ENCODE assay signal across 11 cellular contexts in the genomic region with DNA sequence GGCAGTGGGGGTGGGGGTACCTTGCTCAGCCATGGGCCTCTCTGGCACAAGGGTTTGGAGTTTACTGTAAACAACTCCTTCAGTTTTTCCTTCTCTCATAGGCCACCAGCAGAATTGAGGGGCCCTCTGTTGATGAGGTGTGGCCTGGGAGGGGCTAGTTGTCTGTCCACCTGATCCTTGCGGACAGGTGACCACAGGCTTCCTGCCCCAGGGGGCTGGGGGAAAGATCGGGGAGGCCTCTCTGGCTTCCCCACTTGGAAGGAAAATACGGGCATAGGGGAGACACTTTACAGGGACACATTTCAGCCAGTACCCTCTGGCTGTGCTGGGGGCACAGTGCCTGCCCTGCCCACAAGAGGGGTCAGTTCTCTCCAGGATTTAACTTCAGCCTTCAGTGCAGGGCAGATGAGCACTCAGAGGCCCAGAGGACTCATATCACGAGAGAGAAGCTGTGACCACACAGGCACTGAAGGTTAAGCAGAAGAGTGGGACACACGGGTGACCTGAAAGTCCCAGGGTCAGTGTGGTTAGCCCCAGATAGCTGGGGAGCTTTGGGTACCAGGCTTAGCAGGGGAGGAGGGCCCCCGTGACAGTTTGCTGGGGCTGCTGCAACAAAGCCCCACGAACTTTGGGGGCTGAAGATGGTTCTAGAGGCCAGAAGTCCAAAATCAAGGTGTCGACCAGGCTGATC.
DNase-seq lines count a peak whose midpoint lies in the region; ATAC-seq and TF ChIP-seq lines count a peak whose summit lies in the region.
"Had no signal": no experiment of that assay in that cellular context is flagged by ENCODE, and none has a peak within 500 bp of the region (broad histone marks: within the 10 kb centered on the region; RNA-seq: fewer than 3 reads in every experiment).

No MANE protein-coding gene starts in this region.

- in situ Hi-C loops in Panc1 (cut with HindIII; ENCODE audit: low pct_unique_long_range_greater_than_20kb, low sequenced_read_pairs): no loop called here

- intact Hi-C loops in Panc1 (cut with micrococcal nuclease; ENCODE audit: unreplicated experiment) (no loop called here), esophagus muscularis mucosa (cut with DNase I) (no loop called here)

- no peaks in the 10 kb centered on the region for H3K36me3 ChIP-seq in Panc1 (ENCODE audit: control insufficient read depth, insufficient read depth, low read length)
- H3K36me3 ChIP-seq in esophagus muscularis mucosa: no peaks in the 10 kb centered on the region

- POLR2A ChIA-PET in AG04450 (lab: Yijun Ruan, JAX) (no interaction called here), Panc1 (lab: Charles Lee) (no interaction called here)

- ATAC-seq in Panc1 (no peak), GM21737 (IDR thresholded peaks at IDR 0.05; ENCODE audit: unreplicated experiment) (no peak)

- no peak for TF ChIP-seq EP300 in esophagus muscularis mucosa (IDR thresholded peaks at IDR 0.05)

- 73% methylated on average over 8 of the region's 8 CpGs for WGBS in esophagus muscularis mucosa

- DNase-seq in AG04450 (ENCODE audit: low read depth, low spot score): no peak
- no peak for DNase-seq in Panc1 (ENCODE audit: low read depth, low spot score)
- DNase-seq in esophagus muscularis mucosa (ENCODE audit: extremely low spot score): no peak
- no peak for DNase-seq in progenitor cell of endocrine pancreas (ENCODE audit: low spot score, unreplicated experiment)
- no peak for DNase-seq in activated gamma-delta T cell treated with Interleukin-2 at 50 U/mL for 16 hours
- no peak for DNase-seq in cortex of kidney (lab: John Stamatoyannopoulos, UW)
- no peak for DNase-seq in HuH-7.5 (ENCODE audit: low spot score)
- DNase-seq: midbrain; stimulated activated CD4-positive, alpha-beta T cell treated with anti-CD3 and anti-CD28 coated beads, Interleukin-4, amount 100 ng/mL, for 1 hour had no signal

- H3K4me3 ChIP-seq in AG04450 (ENCODE audit: low read depth, low read length) (no peak overlapping the region), Panc1 (ENCODE audit: low read depth in 2 of 2, low read length in 2 of 2) (no peak overlapping the region), esophagus muscularis mucosa (peak overlapping the region in 1 of 4 donors; percentile 9)

- peaks cover 95% of the 10 kb centered on the region for H3K4me1 ChIP-seq in Panc1 (ENCODE audit: control insufficient read depth, insufficient read depth, low read length)
- peaks cover 96 to 99% (median 97%) of the 10 kb centered on the region in 4 donors for H3K4me1 ChIP-seq in esophagus muscularis mucosa

- no peak for TF ChIP-seq CTCF in AG04450 (IDR thresholded peaks at IDR 0.05; ENCODE audit: low read depth, low read length)
- TF ChIP-seq CTCF in Panc1 (IDR thresholded peaks at IDR 0.05): no peak
- no peak for TF ChIP-seq CTCF in esophagus muscularis mucosa (IDR thresholded peaks at IDR 0.05)
- no peak for TF ChIP-seq CTCF in progenitor cell of endocrine pancreas (IDR thresholded peaks at IDR 0.05; ENCODE audit: unreplicated experiment)

- peaks cover 76% of the 10 kb centered on the region for H3K4me1 Mint-ChIP-seq in progenitor cell of endocrine pancreas (ENCODE audit: low read depth)

- H3K27me3 ChIP-seq in AG04450 (ENCODE audit: control insufficient read depth, insufficient read depth, low read length) (no peaks in the 10 kb centered on the region), Panc1 (ENCODE audit: control insufficient read depth, insufficient read depth, low read length) (no peaks in the 10 kb centered on the region), esophagus muscularis mucosa (no peaks in the 10 kb centered on the region)

- no peaks in the 10 kb centered on the region for H3K27me3 Mint-ChIP-seq in progenitor cell of endocrine pancreas
- H3K27me3 Mint-ChIP-seq: activated naive CD4-positive, alpha-beta T cell treated with anti-CD3 and anti-CD28 coated beads, Interleukin-2, amount 50 U/mL, for 24 hours had no signal

- BruUV-seq in Panc1 (replicated peaks; lab: Mats Ljungman, UMichigan): no TSS peak

- no peak for TF ChIP-seq POLR2A in esophagus muscularis mucosa (IDR thresholded peaks at IDR 0.05; ENCODE audit: low read depth)

- peak overlapping the region; percentile 39 for H3K27ac ChIP-seq in AG04450 (ENCODE audit: low read depth, low read length)
- peak overlapping the region; percentile 72 for H3K27ac ChIP-seq in Panc1 (ENCODE audit: low read length)
- peak overlapping the region; percentile 99 to 100 (median 99) for H3K27ac ChIP-seq in esophagus muscularis mucosa (replicated peaks in 1 of 4)

- no peaks in the 10 kb centered on the region for H3K9me3 Mint-ChIP-seq in progenitor cell of endocrine pancreas (ENCODE audit: low read depth)
- H3K9me3 Mint-ChIP-seq: activated naive CD4-positive, alpha-beta T cell treated with anti-CD3 and anti-CD28 coated beads, Interleukin-2, amount 50 U/mL, for 24 hours had no signal

- no peaks in the 10 kb centered on the region for H3K36me3 Mint-ChIP-seq in progenitor cell of endocrine pancreas (ENCODE audit: insufficient read depth)

- CTCF ChIA-PET in AG04450 (lab: Charles Lee) (interaction anchor here (0.6 kb wide), 1 partner anchor 56 kb away, joined by 3 read pairs; no protein-coding TSS in a partner anchor), Panc1 (lab: Charles Lee) (no interaction called here)

- peak overlapping the region; percentile 64 for H3K27ac Mint-ChIP-seq in progenitor cell of endocrine pancreas

- H3K4me3 Mint-ChIP-seq in progenitor cell of endocrine pancreas (ENCODE audit: low read depth): no peak overlapping the region

- H3K9me3 ChIP-seq in AG04450 (ENCODE audit: control insufficient read depth, insufficient read depth, low read length) (no peaks in the 10 kb centered on the region; the same call in 1 of the 2 replicates), Panc1 (ENCODE audit: control insufficient read depth, insufficient read depth, low read depth, low read length) (no peaks in the 10 kb centered on the region), esophagus muscularis mucosa (no peaks in the 10 kb centered on the region)

Comparison
In these comparisons a context has a peak if more than half of its experiments do, and no peak if none do; other contexts are left out.
1. H3K27ac ChIP-seq: peak in every context shown above with its lines; median percentile 99 in esophagus muscularis mucosa; 72 in Panc1; 39 in AG04450.